In the genomic region with DNA sequence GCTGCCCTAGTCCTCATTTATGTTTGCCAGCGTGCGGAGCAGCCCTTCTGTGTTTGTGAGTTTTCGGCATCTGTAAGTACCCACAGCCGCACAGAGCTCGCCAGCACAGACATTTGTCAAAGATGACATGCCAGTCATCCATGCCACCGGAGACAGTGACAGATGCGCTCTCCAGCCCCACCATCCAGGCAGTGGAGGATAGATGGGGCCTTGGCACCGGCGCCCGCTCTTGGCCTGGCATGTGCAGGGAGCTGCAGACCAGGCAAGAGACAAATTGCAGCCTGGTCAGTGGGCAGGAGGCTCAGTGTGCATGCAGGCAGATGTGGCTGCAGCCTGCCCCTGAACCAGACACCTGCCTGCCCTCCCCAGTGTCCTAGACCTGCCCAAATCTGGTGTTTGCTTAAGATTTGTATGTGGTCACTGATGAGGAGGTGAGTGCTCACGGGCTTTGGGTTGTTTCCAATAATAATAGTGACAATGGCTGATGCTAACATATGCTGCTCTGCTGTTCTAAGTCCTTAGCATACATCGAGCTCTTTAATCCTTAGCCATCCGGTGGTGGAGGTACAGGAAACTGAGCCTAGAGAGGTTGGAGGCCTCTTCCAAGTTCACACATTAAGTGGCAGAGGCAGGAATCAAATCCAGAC, we compare ENCODE assay signal across 1 cellular context.
TF ChIP-seq lines count a peak whose summit lies in the region.

No MANE protein-coding gene starts in this region.

TF ChIP-seq in IMR-90, 13 proteins besides CTCF, POLR2A, EP300 and RAD21 (continued from another document):
- TF ChIP-seq, protein P1, sequence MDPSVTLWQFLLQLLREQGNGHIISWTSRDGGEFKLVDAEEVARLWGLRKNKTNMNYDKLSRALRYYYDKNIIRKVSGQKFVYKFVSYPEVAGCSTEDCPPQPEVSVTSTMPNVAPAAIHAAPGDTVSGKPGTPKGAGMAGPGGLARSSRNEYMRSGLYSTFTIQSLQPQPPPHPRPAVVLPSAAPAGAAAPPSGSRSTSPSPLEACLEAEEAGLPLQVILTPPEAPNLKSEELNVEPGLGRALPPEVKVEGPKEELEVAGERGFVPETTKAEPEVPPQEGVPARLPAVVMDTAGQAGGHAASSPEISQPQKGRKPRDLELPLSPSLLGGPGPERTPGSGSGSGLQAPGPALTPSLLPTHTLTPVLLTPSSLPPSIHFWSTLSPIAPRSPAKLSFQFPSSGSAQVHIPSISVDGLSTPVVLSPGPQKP (IDR thresholded peaks at IDR 0.05; ENCODE audit: borderline replicate concordance, low read depth, low read length) = no peak
- TF ChIP-seq CEBPB (IDR thresholded peaks at IDR 0.05; ENCODE audit: low read depth, low read length) (no peak), RFX5 (IDR thresholded peaks at IDR 0.05; ENCODE audit: low read depth, low read length) (no peak), SMC3 (IDR thresholded peaks at IDR 0.05; ENCODE audit: low read depth, low read length) (no peak), MAFK (IDR thresholded peaks at IDR 0.05; ENCODE audit: low read depth, low read length) (no peak)
